In the genomic region with DNA sequence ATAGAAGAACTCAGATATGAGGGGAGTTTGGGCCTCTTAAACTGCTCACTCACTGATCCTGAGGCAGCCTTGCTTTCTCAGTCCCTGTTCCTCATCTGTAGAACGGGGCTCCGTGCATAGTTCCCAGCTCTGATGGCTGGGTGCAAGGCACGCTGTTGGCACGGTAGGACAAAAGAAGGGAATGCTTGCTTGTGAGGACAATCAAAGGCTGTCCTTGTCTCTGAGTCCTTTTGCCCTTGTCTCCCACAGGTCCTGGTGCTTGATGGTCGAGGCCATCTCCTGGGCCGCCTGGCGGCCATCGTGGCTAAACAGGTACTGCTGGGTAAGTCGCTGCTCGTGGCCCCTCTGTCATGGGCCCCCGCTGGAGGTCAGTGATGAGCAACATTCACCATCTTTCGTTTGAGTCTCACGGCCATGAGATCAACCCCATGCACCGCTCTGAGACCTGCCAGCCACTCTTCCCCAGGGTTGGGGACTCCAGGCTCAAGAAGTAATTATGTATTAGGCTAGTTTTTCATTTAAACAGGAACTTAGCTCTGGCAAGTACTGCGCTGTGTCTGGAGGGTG, we compare ENCODE assay signal across 1 cellular context.
TF ChIP-seq lines count a peak whose summit lies in the region.

No MANE protein-coding gene starts in this region.

TF ChIP-seq in H1, 55 proteins besides CTCF, POLR2A, EP300 and RAD21:
- TF ChIP-seq KDM5A (IDR thresholded peaks at IDR 0.05; ENCODE audit: low read length) (no peak), TAF1 (IDR thresholded peaks at IDR 0.05; ENCODE audit: low read depth, low read length) (0 out of 2 replicates have a peak, but pooled peaks have one; percentile 25), RNF2 (IDR thresholded peaks at IDR 0.05; ENCODE audit: borderline replicate concordance, low read depth, low read length, missing control alignments, poor library complexity, severe bottlenecking) (no peak), POLR2AphosphoS5 (IDR thresholded peaks at IDR 0.05; ENCODE audit: low read depth, low read length) (peak; percentile 83)
